8 cellular contexts compared by ENCODE assay signal in genomic region chr18:13003466-13003896, GRCh38. TPM values are rescaled to one million over a fixed set of nuclear protein-coding genes. Genes with fewer than 3 reads are reported as not detected.
DNase-seq lines count a peak whose midpoint lies in the region; ATAC-seq lines count a peak whose summit lies in the region.

No MANE protein-coding gene starts in this region.

- H3K27me3 Mint-ChIP-seq in activated T-helper 17 cell treated with anti-CD3 and anti-CD28 coated beads, Interleukin-2, amount 50 U/mL, for 72 hours: no peaks in the 10 kb centered on the region

- peak; percentile 75 for DNase-seq in A172 (ENCODE audit: low spot score)
- peak; percentile 24 for DNase-seq in GM04504 (ENCODE audit: low read depth)
- DNase-seq in LoVo (ENCODE audit: low spot score): peak; percentile 27
- peak; percentile 89 for DNase-seq in iPS-NIHi7 (ENCODE audit: extremely low spot score)
- DNase-seq in T1000 (lab: John Stamatoyannopoulos, UW): no peak
- DNase-seq in NCI-H187 treated with DMSO at 0.1 percent for 48 hours (lab: John Stamatoyannopoulos, UW): no peak

- no peaks in the 10 kb centered on the region for H3K9me3 Mint-ChIP-seq in activated T-helper 17 cell treated with anti-CD3 and anti-CD28 coated beads, Interleukin-2, amount 50 U/mL, for 72 hours

- H3K4me1 Mint-ChIP-seq in activated T-helper 17 cell treated with anti-CD3 and anti-CD28 coated beads, Interleukin-2, amount 50 U/mL, for 72 hours: peaks cover 16% of the 10 kb centered on the region

- no peak overlapping the region for H3K4me3 Mint-ChIP-seq in activated T-helper 17 cell treated with anti-CD3 and anti-CD28 coated beads, Interleukin-2, amount 50 U/mL, for 72 hours

- peaks cover 35% of the 10 kb centered on the region for H3K36me3 Mint-ChIP-seq in activated T-helper 17 cell treated with anti-CD3 and anti-CD28 coated beads, Interleukin-2, amount 50 U/mL, for 72 hours (ENCODE audit: low read depth)

- no peak overlapping the region for H3K27ac Mint-ChIP-seq in activated T-helper 17 cell treated with anti-CD3 and anti-CD28 coated beads, Interleukin-2, amount 50 U/mL, for 72 hours

- peak; percentile 48 for ATAC-seq in activated T-helper 17 cell treated with anti-CD3 and anti-CD28 coated beads, Interleukin-2, amount 50 U/mL, for 72 hours (replicated peaks)
- no peak for ATAC-seq in HG02678 (IDR thresholded peaks at IDR 0.05; ENCODE audit: unreplicated experiment)

RNA-seq across cellular contexts. Expression of gene CEP192, which starts 12.3 kb away (rescaled TPM):
- 30.1 and 30.5 TPM in 2 replicates for total RNA-seq in A172 (2014; rRNA removed; shearing (Covaris generic))
- 10 to 100 TPM; 35.3 to 62.0 TPM for total RNA-seq in activated T-helper 17 cell treated with anti-CD3 and anti-CD28 coated beads, Interleukin-2, amount 50 U/mL, for 72 hours

RNA-seq across cellular contexts. Expression of gene SEH1L, which starts 55.7 kb away (rescaled TPM):
- total RNA-seq in A172 (2014; rRNA removed; shearing (Covaris generic)): 51.2 and 53.9 TPM in 2 replicates
- total RNA-seq in activated T-helper 17 cell treated with anti-CD3 and anti-CD28 coated beads, Interleukin-2, amount 50 U/mL, for 72 hours: 100 to 1,000 TPM in 1 of 2 donors, 10 to 100 TPM in 1; 72.1 to 120 TPM

Comparison
In these comparisons a context has a peak if more than half of its experiments do, and no peak if none do; other contexts are left out.
1. DNase-seq: peak in A172 (single experiment), GM04504 (single experiment), LoVo (single experiment) and iPS-NIHi7 (single experiment); none in T1000 (single experiment) and NCI-H187 treated with DMSO at 0.1 percent for 48 hours (single experiment).